1 cellular context compared by ENCODE assay signal in genomic region chr4:185932491-185932890, GRCh38.
TF ChIP-seq lines count a peak whose summit lies in the region.

No MANE protein-coding gene starts in this region.

TF ChIP-seq in GM23338, 12 proteins besides CTCF, POLR2A, EP300 and RAD21 (continued from another document):
- TF ChIP-seq ZNF462 (CRISPR knock-in tag; IDR thresholded peaks at IDR 0.05): no peak
- no peak for TF ChIP-seq ZNF114 (CRISPR knock-in tag; IDR thresholded peaks at IDR 0.05)
